22 cellular contexts compared by ENCODE assay signal in genomic region chr4:26310264-26310663, GRCh38.
"Had no signal": no experiment of that assay in that cellular context is flagged by ENCODE, and none has a peak within 500 bp of the region (broad histone marks: within the 10 kb centered on the region; RNA-seq: fewer than 3 reads in every experiment).

No MANE protein-coding gene starts in this region.

- FAIRE-seq: HepG2 had no signal

- H3K4me2 ChIP-seq: KMS-11, SK-N-SH had no signal

- DNase-seq: IMR-90, Kasumi-1, MM.1S, NCI-H1092 treated with DMSO at 0.1 percent for 48 hours, NCI-H1436, NCI-H187, NCI-H2029, NCI-H2081 treated with DMSO at 0.1 percent for 48 hours, NCI-H2171, NCI-H226, NCI-H446, NCI-H510A, NCI-H524 treated with DMSO at 0.1 percent for 48 hours, NCI-H69, NCI-H774, PC-3, SHP77, SK-N-SH had no signal

- ATAC-seq: HepG2, Panc1, PC-3 had no signal

- H3K9me3 ChIP-seq: SK-N-SH had no signal

- H3K9ac ChIP-seq: KMS-11, SK-N-SH had no signal

- H3K27ac ChIP-seq: KMS-11, RWPE1 had no signal
